8 cellular contexts compared by ENCODE assay signal in genomic region chr9:99433555-99433954, GRCh38.
DNase-seq lines count a peak whose midpoint lies in the region; ATAC-seq lines count a peak whose summit lies in the region.

No MANE protein-coding gene starts in this region.

- H3K27me3 Mint-ChIP-seq in activated T-helper 17 cell treated with anti-CD3 and anti-CD28 coated beads, Interleukin-2, amount 50 U/mL, for 72 hours: peaks cover 3% of the 10 kb centered on the region

- H3K36me3 Mint-ChIP-seq in activated T-helper 17 cell treated with anti-CD3 and anti-CD28 coated beads, Interleukin-2, amount 50 U/mL, for 72 hours (ENCODE audit: low read depth): no peaks in the 10 kb centered on the region

- peak overlapping the region; percentile 21 for H3K4me3 Mint-ChIP-seq in activated T-helper 17 cell treated with anti-CD3 and anti-CD28 coated beads, Interleukin-2, amount 50 U/mL, for 72 hours

- peak; percentile 100 for ATAC-seq in GM18868 (IDR thresholded peaks at IDR 0.05; ENCODE audit: unreplicated experiment)
- peak; percentile 97 for ATAC-seq in HG02798 (IDR thresholded peaks at IDR 0.05; ENCODE audit: poor library complexity, unreplicated experiment)
- ATAC-seq in activated T-helper 17 cell treated with anti-CD3 and anti-CD28 coated beads, Interleukin-2, amount 50 U/mL, for 72 hours (replicated peaks): peak; percentile 99

- H3K9me3 Mint-ChIP-seq in activated T-helper 17 cell treated with anti-CD3 and anti-CD28 coated beads, Interleukin-2, amount 50 U/mL, for 72 hours: no peaks in the 10 kb centered on the region

- H3K27ac Mint-ChIP-seq in activated T-helper 17 cell treated with anti-CD3 and anti-CD28 coated beads, Interleukin-2, amount 50 U/mL, for 72 hours: peak overlapping the region; percentile 88

- DNase-seq in NOMO-1 treated with DMSO at 0.1 percent for 48 hours (lab: John Stamatoyannopoulos, UW; ENCODE audit: unreplicated experiment) (peak; percentile 88), iPS-NIHi7 (ENCODE audit: extremely low spot score) (peak; percentile 76), DMS79 (lab: John Stamatoyannopoulos, UW) (no peak), NCI-H526 treated with DMSO at 0.1 percent for 48 hours (lab: John Stamatoyannopoulos, UW) (no peak)
- DNase-seq in stimulated activated CD8-positive, alpha-beta memory T cell treated with anti-CD3 and anti-CD28 coated beads, Interleukin-15, amount 100 ng/mL, for 4 hours (ENCODE audit: low read depth in 2 of 2): peak; percentile 38 to 49

- H3K4me1 Mint-ChIP-seq in activated T-helper 17 cell treated with anti-CD3 and anti-CD28 coated beads, Interleukin-2, amount 50 U/mL, for 72 hours: peaks cover 6% of the 10 kb centered on the region

Comparison
In these comparisons a context has a peak if more than half of its experiments do, and no peak if none do; other contexts are left out.
1. DNase-seq: peak in NOMO-1 treated with DMSO at 0.1 percent for 48 hours (single experiment), iPS-NIHi7 (single experiment) and stimulated activated CD8-positive, alpha-beta memory T cell treated with anti-CD3 and anti-CD28 coated beads, Interleukin-15, amount 100 ng/mL, for 4 hours (2 of 2); none in DMS79 (single experiment) and NCI-H526 treated with DMSO at 0.1 percent for 48 hours (single experiment).
2. Peak in every context shown above with its lines, with median percentiles within 50 percentile points of each other: ATAC-seq.